8 cellular contexts compared by ENCODE assay signal in genomic region chr16:85490971-85491771, GRCh38.
DNase-seq lines count a peak whose midpoint lies in the region; ATAC-seq and TF ChIP-seq lines count a peak whose summit lies in the region.

No MANE protein-coding gene starts in this region.

- peak overlapping the region; percentile 61 to 72 for H3K27ac ChIP-seq in right atrium auricular region
- no peak overlapping the region for H3K27ac ChIP-seq in foreskin keratinocyte
- H3K27ac ChIP-seq in SJCRH30: no peak overlapping the region

- H3K4me1 Mint-ChIP-seq in activated CD4-positive, alpha-beta memory T cell treated with anti-CD3 and anti-CD28 coated beads for 36 hours (ENCODE audit: low read depth): no peaks in the 10 kb centered on the region

- intact Hi-C loops in Right ventricle myocardium superior (cut with DNase I): no loop called here
- intact Hi-C loops in activated CD4-positive, alpha-beta memory T cell treated with anti-CD3 and anti-CD28 coated beads for 36 hours (cut with micrococcal nuclease): loop anchor here (1.0 kb wide), 1 partner anchor 119 kb away; no protein-coding TSS in a partner anchor

- H3K27me3 Mint-ChIP-seq in activated CD4-positive, alpha-beta memory T cell treated with anti-CD3 and anti-CD28 coated beads for 36 hours: peaks cover 1% of the 10 kb centered on the region

- H3K4me3 Mint-ChIP-seq in activated CD4-positive, alpha-beta memory T cell treated with anti-CD3 and anti-CD28 coated beads for 36 hours: no peak overlapping the region

- H3K9me3 Mint-ChIP-seq in activated CD4-positive, alpha-beta memory T cell treated with anti-CD3 and anti-CD28 coated beads for 36 hours: no peaks in the 10 kb centered on the region

- TF ChIP-seq CTCF in right atrium auricular region (IDR thresholded peaks at IDR 0.05): peak in 1 of 2 donors; percentile 32
- peak; percentile 64 for TF ChIP-seq CTCF in foreskin keratinocyte (conservative IDR thresholded peaks at IDR 0.05)

- POLR2A ChIA-PET in activated CD4-positive, alpha-beta memory T cell treated with anti-CD3 and anti-CD28 coated beads for 36 hours (lab: Charles Lee): interaction anchor here (1.1 kb wide), 1 partner anchor 124 kb away, joined by 3 read pairs; no protein-coding TSS in a partner anchor

- H3K36me3 Mint-ChIP-seq in activated CD4-positive, alpha-beta memory T cell treated with anti-CD3 and anti-CD28 coated beads for 36 hours: no peaks in the 10 kb centered on the region

- H3K4me3 ChIP-seq in right atrium auricular region: no peak overlapping the region
- H3K4me3 ChIP-seq in SJCRH30: no peak overlapping the region

- H3K27me3 ChIP-seq in right atrium auricular region: no peaks in the 10 kb centered on the region
- peaks cover 36% of the 10 kb centered on the region for H3K27me3 ChIP-seq in foreskin keratinocyte
- no peaks in the 10 kb centered on the region for H3K27me3 ChIP-seq in SJCRH30

- H3K4me1 ChIP-seq in right atrium auricular region: peaks cover 0 to 29% of the 10 kb centered on the region in 2 donors
- no peaks in the 10 kb centered on the region for H3K4me1 ChIP-seq in foreskin keratinocyte
- H3K4me1 ChIP-seq in SJCRH30: no peaks in the 10 kb centered on the region

- DNase-seq in right atrium auricular region (ENCODE audit: low spot score) (no peak), Right ventricle myocardium superior (no peak), foreskin keratinocyte (no peak), SJCRH30 (no peak), kidney glomerular epithelial cell (lab: John Stamatoyannopoulos, UW) (no peak), NCI-H446 treated with DMSO at 0.1 percent for 48 hours (lab: John Stamatoyannopoulos, UW) (no peak)
- peak; percentile 59 for DNase-seq in activated CD4-positive, alpha-beta memory T cell treated with anti-CD3 and anti-CD28 coated beads for 36 hours
- DNase-seq in stimulated activated CD8-positive, alpha-beta memory T cell treated with anti-CD3 and anti-CD28 coated beads, Interleukin-15, amount 100 ng/mL, for 24 hours (ENCODE audit: low read depth): peak; percentile 19

- no peak overlapping the region for H3K27ac Mint-ChIP-seq in activated CD4-positive, alpha-beta memory T cell treated with anti-CD3 and anti-CD28 coated beads for 36 hours

- H3K36me3 ChIP-seq in right atrium auricular region (no peaks in the 10 kb centered on the region), SJCRH30 (no peaks in the 10 kb centered on the region)

- H3K9me3 ChIP-seq in right atrium auricular region (no peaks in the 10 kb centered on the region), SJCRH30 (replicated peaks) (no peaks in the 10 kb centered on the region)

- no peak for ATAC-seq in Right ventricle myocardium superior (ENCODE audit: poor library complexity)
- ATAC-seq in foreskin keratinocyte: no peak

- CTCF ChIA-PET in activated CD4-positive, alpha-beta memory T cell treated with anti-CD3 and anti-CD28 coated beads for 36 hours (lab: Charles Lee): interaction anchor here (0.6 to 5.8 kb wide), 19 partner anchors 9 to 332 kb away, joined by 3 to 65 read pairs (median 3); no protein-coding TSS in a partner anchor

Comparison
In these comparisons a context has a peak if more than half of its experiments do, and no peak if none do; other contexts are left out.
1. DNase-seq: peak in activated CD4-positive, alpha-beta memory T cell treated with anti-CD3 and anti-CD28 coated beads for 36 hours (single experiment) and stimulated activated CD8-positive, alpha-beta memory T cell treated with anti-CD3 and anti-CD28 coated beads, Interleukin-15, amount 100 ng/mL, for 24 hours (single experiment); none in right atrium auricular region (single experiment), Right ventricle myocardium superior (single experiment), foreskin keratinocyte (0 of 2), SJCRH30 (0 of 2), kidney glomerular epithelial cell (single experiment) and NCI-H446 treated with DMSO at 0.1 percent for 48 hours (single experiment).
2. H3K27ac ChIP-seq: peak in right atrium auricular region (2 of 2); none in foreskin keratinocyte (single experiment) and SJCRH30 (single experiment).